13 cellular contexts compared by ENCODE assay signal in the genomic region with DNA sequence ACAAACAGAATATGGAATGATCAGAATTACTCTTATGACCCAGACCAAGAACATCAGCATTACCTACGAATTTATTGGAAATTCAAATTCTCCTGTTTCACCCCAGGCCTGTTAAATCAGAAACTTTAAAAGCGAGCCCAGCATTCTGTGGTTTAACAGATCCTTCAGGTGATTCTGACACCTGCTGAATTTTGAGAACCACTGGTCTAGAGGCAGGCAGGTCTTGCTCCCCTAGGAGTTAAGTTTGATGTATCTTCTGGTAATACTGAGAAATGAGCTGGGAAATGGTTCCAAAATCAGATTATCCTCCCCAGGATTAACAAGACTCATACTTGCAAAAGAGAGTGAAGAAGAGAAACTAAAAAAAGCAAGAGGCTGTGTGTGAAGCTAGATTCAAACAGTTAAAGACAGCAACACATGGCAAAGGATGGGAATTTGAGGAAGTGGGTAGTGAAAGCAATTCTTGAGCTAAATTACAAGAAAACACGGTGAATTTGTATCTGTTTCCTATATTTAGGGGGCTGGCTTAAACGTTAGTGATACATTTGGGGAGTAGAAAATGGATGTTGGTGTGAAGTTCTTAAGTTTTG.
DNase-seq lines count a peak whose midpoint lies in the region; ATAC-seq and TF ChIP-seq lines count a peak whose summit lies in the region.
"Had no signal": no experiment of that assay in that cellular context is flagged by ENCODE, and none has a peak within 500 bp of the region (broad histone marks: within the 10 kb centered on the region; RNA-seq: fewer than 3 reads in every experiment).

No MANE protein-coding gene starts in this region.

- whole genome bisulfite sequencing in hepatocyte (ENCODE audit: low lambda C conversion rate, missing lambda C conversion rate): 77% methylated on average over 4 of the region's 4 CpGs

- H3K9me2 ChIP-seq in hepatocyte (replicated peaks; ENCODE audit: insufficient read depth): no peaks in the 10 kb centered on the region

- no peak overlapping the region for H3K27ac Mint-ChIP-seq in CD8-positive, alpha-beta T cell

- no peak for DNase-seq in CD8-positive, alpha-beta T cell
- DNase-seq in NAMALWA (ENCODE audit: low spot score) (peak; percentile 39), hepatocyte (ENCODE audit: low spot score) (no peak), globus pallidus (ENCODE audit: low spot score) (no peak), NK-92 (lab: John Stamatoyannopoulos, UW; ENCODE audit: unreplicated experiment) (no peak)
- DNase-seq in NK-92 treated with Interleukin-12 subunit alpha and Interleukin-12 subunit beta, amount 100 ng/mL, for 24 hours (lab: John Stamatoyannopoulos, UW): no peak
- DNase-seq: activated CD4-positive, CD25-positive, alpha-beta regulatory T cell treated with anti-CD3 and anti-CD28 coated beads, Interleukin-2, amount 50 U/mL, for 72 hours; Calu3; lower lobe of right lung; NCI-H226 had no signal

- H3K36me3 Mint-ChIP-seq in CD8-positive, alpha-beta T cell: peaks cover 28% of the 10 kb centered on the region

- no peaks in the 10 kb centered on the region for H3K27me3 Mint-ChIP-seq in CD8-positive, alpha-beta T cell (ENCODE audit: low read depth)

- H2AFZ ChIP-seq in hepatocyte: no peak overlapping the region

- H3K9me3 ChIP-seq in CD8-positive, alpha-beta T cell (ENCODE audit: low read length): no peaks in the 10 kb centered on the region
- no peaks in the 10 kb centered on the region for H3K9me3 ChIP-seq in hepatocyte (ENCODE audit: low read depth)
- H3K9me3 ChIP-seq: lower lobe of right lung had no signal

- peaks cover 26% of the 10 kb centered on the region for H3K4me1 ChIP-seq in CD8-positive, alpha-beta T cell (ENCODE audit: insufficient read depth, low read length)
- H3K4me1 ChIP-seq in hepatocyte (ENCODE audit: insufficient read depth): peaks cover 22% of the 10 kb centered on the region
- H3K4me1 ChIP-seq: lower lobe of right lung had no signal

- peaks cover 95% of the 10 kb centered on the region for H3K79me2 ChIP-seq in hepatocyte

- intact Hi-C loops in CD8-positive, alpha-beta T cell (cut with DNase I, micrococcal nuclease): no loop called here

- no peak overlapping the region for H3K4me2 ChIP-seq in hepatocyte

- no peak overlapping the region for H3K27ac ChIP-seq in CD8-positive, alpha-beta T cell (ENCODE audit: low read depth, low read length)
- peak overlapping the region; percentile 26 for H3K27ac ChIP-seq in hepatocyte
- H3K27ac ChIP-seq: HL-60, lower lobe of right lung had no signal

- CTCF ChIA-PET in CD8-positive, alpha-beta T cell (lab: Charles Lee): interaction anchor here (1.2 to 1.5 kb wide), 2 partner anchors 11 to 66 kb away, joined by 3 to 4 read pairs; a partner anchor contains a TSS

- POLR2A ChIA-PET in CD8-positive, alpha-beta T cell (lab: Charles Lee): interaction anchor here (1.7 kb wide), 1 partner anchor 13 kb away, joined by 5 read pairs; no protein-coding TSS in a partner anchor

- no peaks in the 10 kb centered on the region for H3K27me3 ChIP-seq in CD8-positive, alpha-beta T cell (ENCODE audit: insufficient read depth, low read length)
- H3K27me3 ChIP-seq in hepatocyte: no peaks in the 10 kb centered on the region

- no peaks in the 10 kb centered on the region for H3K9me3 Mint-ChIP-seq in CD8-positive, alpha-beta T cell

- H3K4me3 ChIP-seq in CD8-positive, alpha-beta T cell (ENCODE audit: low read depth, low read length): no peak overlapping the region
- H3K4me3 ChIP-seq in hepatocyte: no peak overlapping the region
- H3K4me3 ChIP-seq: lower lobe of right lung had no signal

- H3K36me3 ChIP-seq in CD8-positive, alpha-beta T cell (ENCODE audit: insufficient read depth, low read length): peaks cover 6% of the 10 kb centered on the region
- H3K36me3 ChIP-seq in hepatocyte (replicated peaks; ENCODE audit: insufficient read depth, low read depth): peaks cover 6% of the 10 kb centered on the region

- no peak for ATAC-seq in CD8-positive, alpha-beta T cell
- ATAC-seq in GM19395 (IDR thresholded peaks at IDR 0.05; ENCODE audit: unreplicated experiment): peak; percentile 67
- ATAC-seq in HG03108 (IDR thresholded peaks at IDR 0.05; ENCODE audit: unreplicated experiment): no peak
- ATAC-seq: lower lobe of right lung had no signal

- peaks cover 33% of the 10 kb centered on the region for H3K4me1 Mint-ChIP-seq in CD8-positive, alpha-beta T cell (ENCODE audit: low read depth)

- TF ChIP-seq CTCF in CD8-positive, alpha-beta T cell (IDR thresholded peaks at IDR 0.05): no peak
- TF ChIP-seq CTCF in hepatocyte (IDR thresholded peaks at IDR 0.05; ENCODE audit: poor library complexity): no peak

- peaks cover 3% of the 10 kb centered on the region for H4K20me1 ChIP-seq in hepatocyte (ENCODE audit: insufficient read depth, poor library complexity, severe bottlenecking)

- H3K4me3 Mint-ChIP-seq in CD8-positive, alpha-beta T cell: peak overlapping the region; percentile 24
